Comparison of ENCODE assay signal across 1 cellular context in the genomic region with DNA sequence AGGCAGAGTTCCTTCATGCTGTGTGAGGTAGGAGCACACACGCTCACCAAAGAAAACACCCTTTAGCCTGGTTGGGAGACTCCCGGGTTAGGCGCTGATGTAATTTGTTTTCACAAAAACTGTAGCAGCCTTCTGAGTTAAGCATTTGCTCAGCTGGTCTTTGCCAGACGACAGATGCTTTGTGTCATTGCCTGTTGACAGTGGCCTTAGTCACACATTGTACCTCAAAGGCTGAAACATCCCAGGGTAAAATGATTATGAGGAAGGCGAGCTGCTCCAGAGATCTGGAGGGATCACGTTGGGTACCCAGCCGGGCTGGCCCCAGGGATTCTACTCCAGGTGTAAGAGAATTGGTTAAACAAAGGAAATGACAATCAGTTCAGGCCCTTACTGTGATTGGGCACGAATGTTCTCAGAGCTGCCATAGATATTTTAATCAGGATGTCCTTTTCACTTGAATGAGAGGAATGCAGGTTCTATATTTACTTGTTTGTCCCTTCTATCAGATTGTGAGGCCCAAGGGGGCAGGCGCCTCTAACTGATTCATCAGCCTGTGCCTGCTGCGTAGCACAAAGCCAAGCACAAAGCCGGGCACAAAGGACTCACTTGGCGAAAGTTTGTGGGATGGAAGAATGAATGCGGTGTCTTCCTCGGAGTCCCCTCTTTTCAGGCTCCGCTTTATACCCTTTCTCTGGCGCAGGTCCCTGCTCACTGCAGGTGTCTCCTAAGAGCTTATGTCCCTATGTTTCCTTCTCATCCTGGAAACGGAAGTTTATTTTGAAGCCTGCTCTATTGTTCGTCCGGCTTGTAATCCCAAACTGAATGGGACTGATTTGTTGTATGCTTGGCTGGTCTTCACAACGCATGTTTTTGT.
TF ChIP-seq lines count a peak whose summit lies in the region.

No MANE protein-coding gene starts in this region.

TF ChIP-seq in HEK293, 187 proteins besides CTCF, POLR2A, EP300 and RAD21 (continued from another document):
- TF ChIP-seq, protein P1, sequence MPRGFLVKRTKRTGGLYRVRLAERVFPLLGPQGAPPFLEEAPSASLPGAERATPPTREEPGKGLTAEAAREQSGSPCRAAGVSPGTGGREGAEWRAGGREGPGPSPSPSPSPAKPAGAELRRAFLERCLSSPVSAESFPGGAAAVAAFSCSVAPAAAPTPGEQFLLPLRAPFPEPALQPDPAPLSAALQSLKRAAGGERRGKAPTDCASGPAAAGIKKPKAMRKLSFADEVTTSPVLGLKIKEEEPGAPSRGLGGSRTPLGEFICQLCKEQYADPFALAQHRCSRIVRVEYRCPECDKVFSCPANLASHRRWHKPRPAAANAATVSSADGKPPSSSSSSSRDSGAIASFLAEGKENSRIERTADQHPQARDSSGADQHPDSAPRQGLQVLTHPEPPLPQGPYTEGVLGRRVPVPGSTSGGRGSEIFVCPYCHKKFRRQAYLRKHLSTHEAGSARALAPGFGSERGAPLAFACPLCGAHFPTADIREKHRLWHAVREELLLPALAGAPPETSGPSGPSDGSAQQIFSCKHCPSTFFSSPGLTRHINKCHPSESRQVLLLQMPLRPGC (tag by site-specific recombination; IDR thresholded peaks at IDR 0.05) = peak; percentile 20; the same call in 1 of the 2 replicates
- no peak for TF ChIP-seq ZNF175 (tag by site-specific recombination; IDR thresholded peaks at IDR 0.05)
- TF ChIP-seq EGR2 (tag by site-specific recombination; IDR thresholded peaks at IDR 0.05; ENCODE audit: low read depth) = no peak
- no peak for TF ChIP-seq ZNF24 (tag by site-specific recombination; IDR thresholded peaks at IDR 0.05)
- TF ChIP-seq ZNF239 (tag by site-specific recombination; IDR thresholded peaks at IDR 0.05) = no peak
- TF ChIP-seq ZNF366 (tag by site-specific recombination; conservative IDR thresholded peaks at IDR 0.05) = peak; percentile 23; the same call in 1 of the 2 replicates
- 0 out of 2 replicates have a peak, but pooled peaks have one; percentile 34 for TF ChIP-seq WT1 (tag by site-specific recombination; IDR thresholded peaks at IDR 0.05)
- TF ChIP-seq ZNF501 (tag by site-specific recombination; IDR thresholded peaks at IDR 0.05) = no peak
- no peak for TF ChIP-seq ZNF248 (tag by site-specific recombination; IDR thresholded peaks at IDR 0.05)
- no peak for TF ChIP-seq ZNF16 (tag by site-specific recombination; IDR thresholded peaks at IDR 0.05; ENCODE audit: low read depth)
- no peak for TF ChIP-seq REPIN1 (tag by site-specific recombination; IDR thresholded peaks at IDR 0.05; ENCODE audit: low read depth)
- TF ChIP-seq, protein P2, sequence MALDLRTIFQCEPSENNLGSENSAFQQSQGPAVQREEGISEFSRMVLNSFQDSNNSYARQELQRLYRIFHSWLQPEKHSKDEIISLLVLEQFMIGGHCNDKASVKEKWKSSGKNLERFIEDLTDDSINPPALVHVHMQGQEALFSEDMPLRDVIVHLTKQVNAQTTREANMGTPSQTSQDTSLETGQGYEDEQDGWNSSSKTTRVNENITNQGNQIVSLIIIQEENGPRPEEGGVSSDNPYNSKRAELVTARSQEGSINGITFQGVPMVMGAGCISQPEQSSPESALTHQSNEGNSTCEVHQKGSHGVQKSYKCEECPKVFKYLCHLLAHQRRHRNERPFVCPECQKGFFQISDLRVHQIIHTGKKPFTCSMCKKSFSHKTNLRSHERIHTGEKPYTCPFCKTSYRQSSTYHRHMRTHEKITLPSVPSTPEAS (tag by site-specific recombination; IDR thresholded peaks at IDR 0.05) = peak; percentile 44
- no peak for TF ChIP-seq ZNF707 (tag by site-specific recombination; IDR thresholded peaks at IDR 0.05)
- peak; percentile 53; the same call in 1 of the 2 replicates for TF ChIP-seq ZEB2 (tag by site-specific recombination; IDR thresholded peaks at IDR 0.05)
- TF ChIP-seq, protein P3, sequence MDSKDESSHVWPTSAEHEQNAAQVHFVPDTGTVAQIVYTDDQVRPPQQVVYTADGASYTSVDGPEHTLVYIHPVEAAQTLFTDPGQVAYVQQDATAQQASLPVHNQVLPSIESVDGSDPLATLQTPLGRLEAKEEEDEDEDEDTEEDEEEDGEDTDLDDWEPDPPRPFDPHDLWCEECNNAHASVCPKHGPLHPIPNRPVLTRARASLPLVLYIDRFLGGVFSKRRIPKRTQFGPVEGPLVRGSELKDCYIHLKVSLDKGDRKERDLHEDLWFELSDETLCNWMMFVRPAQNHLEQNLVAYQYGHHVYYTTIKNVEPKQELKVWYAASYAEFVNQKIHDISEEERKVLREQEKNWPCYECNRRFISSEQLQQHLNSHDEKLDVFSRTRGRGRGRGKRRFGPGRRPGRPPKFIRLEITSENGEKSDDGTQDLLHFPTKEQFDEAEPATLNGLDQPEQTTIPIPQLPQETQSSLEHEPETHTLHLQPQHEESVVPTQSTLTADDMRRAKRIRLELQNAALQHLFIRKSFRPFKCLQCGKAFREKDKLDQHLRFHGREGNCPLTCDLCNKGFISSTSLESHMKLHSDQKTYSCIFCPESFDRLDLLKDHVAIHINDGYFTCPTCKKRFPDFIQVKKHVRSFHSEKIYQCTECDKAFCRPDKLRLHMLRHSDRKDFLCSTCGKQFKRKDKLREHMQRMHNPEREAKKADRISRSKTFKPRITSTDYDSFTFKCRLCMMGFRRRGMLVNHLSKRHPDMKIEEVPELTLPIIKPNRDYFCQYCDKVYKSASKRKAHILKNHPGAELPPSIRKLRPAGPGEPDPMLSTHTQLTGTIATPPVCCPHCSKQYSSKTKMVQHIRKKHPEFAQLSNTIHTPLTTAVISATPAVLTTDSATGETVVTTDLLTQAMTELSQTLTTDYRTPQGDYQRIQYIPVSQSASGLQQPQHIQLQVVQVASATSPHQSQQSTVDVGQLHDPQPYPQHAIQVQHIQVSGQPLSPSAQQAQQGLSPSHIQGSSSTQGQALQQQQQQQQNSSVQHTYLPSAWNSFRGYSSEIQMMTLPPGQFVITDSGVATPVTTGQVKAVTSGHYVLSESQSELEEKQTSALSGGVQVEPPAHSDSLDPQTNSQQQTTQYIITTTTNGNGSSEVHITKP (tag by site-specific recombination; IDR thresholded peaks at IDR 0.05) = peak; percentile 71
- TF ChIP-seq ZBTB20 (tag by site-specific recombination; IDR thresholded peaks at IDR 0.05) = peak; percentile 41; the same call in 1 of the 2 replicates
- peak; percentile 95 for TF ChIP-seq IKZF3 (tag by site-specific recombination; IDR thresholded peaks at IDR 0.05)
- TF ChIP-seq, protein P4, sequence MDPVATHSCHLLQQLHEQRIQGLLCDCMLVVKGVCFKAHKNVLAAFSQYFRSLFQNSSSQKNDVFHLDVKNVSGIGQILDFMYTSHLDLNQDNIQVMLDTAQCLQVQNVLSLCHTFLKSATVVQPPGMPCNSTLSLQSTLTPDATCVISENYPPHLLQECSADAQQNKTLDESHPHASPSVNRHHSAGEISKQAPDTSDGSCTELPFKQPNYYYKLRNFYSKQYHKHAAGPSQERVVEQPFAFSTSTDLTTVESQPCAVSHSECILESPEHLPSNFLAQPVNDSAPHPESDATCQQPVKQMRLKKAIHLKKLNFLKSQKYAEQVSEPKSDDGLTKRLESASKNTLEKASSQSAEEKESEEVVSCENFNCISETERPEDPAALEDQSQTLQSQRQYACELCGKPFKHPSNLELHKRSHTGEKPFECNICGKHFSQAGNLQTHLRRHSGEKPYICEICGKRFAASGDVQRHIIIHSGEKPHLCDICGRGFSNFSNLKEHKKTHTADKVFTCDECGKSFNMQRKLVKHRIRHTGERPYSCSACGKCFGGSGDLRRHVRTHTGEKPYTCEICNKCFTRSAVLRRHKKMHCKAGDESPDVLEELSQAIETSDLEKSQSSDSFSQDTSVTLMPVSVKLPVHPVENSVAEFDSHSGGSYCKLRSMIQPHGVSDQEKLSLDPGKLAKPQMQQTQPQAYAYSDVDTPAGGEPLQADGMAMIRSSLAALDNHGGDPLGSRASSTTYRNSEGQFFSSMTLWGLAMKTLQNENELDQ (tag by site-specific recombination; IDR thresholded peaks at IDR 0.05; ENCODE audit: low read depth) = no peak
- TF ChIP-seq TRIM28 (IDR thresholded peaks at IDR 0.05; ENCODE audit: borderline replicate concordance, low read length) = peak; percentile 25; the same call in 1 of the 2 replicates
- peak; percentile 59; the same call in 1 of the 2 replicates for TF ChIP-seq ZNF660 (tag by site-specific recombination; IDR thresholded peaks at IDR 0.05)
- no peak for TF ChIP-seq KLF8 (tag by site-specific recombination; IDR thresholded peaks at IDR 0.05)
- TF ChIP-seq, protein P5, sequence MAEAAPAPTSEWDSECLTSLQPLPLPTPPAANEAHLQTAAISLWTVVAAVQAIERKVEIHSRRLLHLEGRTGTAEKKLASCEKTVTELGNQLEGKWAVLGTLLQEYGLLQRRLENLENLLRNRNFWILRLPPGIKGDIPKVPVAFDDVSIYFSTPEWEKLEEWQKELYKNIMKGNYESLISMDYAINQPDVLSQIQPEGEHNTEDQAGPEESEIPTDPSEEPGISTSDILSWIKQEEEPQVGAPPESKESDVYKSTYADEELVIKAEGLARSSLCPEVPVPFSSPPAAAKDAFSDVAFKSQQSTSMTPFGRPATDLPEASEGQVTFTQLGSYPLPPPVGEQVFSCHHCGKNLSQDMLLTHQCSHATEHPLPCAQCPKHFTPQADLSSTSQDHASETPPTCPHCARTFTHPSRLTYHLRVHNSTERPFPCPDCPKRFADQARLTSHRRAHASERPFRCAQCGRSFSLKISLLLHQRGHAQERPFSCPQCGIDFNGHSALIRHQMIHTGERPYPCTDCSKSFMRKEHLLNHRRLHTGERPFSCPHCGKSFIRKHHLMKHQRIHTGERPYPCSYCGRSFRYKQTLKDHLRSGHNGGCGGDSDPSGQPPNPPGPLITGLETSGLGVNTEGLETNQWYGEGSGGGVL (tag by site-specific recombination; IDR thresholded peaks at IDR 0.05) = peak; percentile 21; the same call in 1 of the 2 replicates
- TF ChIP-seq BCL11B (tag by site-specific recombination; IDR thresholded peaks at IDR 0.05; ENCODE audit: low read depth) = no peak
- TF ChIP-seq ZBTB17 (tag by site-specific recombination; IDR thresholded peaks at IDR 0.05) = peak; percentile 40; the same call in 1 of the 2 replicates
- TF ChIP-seq OSR2 (tag by site-specific recombination; IDR thresholded peaks at IDR 0.05) = peak; percentile 38; the same call in 1 of the 2 replicates
- peak; percentile 26; the same call in 1 of the 2 replicates for TF ChIP-seq ZBTB21 (tag by site-specific recombination; IDR thresholded peaks at IDR 0.05)
- no peak for TF ChIP-seq ZFP37 (tag by site-specific recombination; IDR thresholded peaks at IDR 0.05)
- TF ChIP-seq, protein P6, sequence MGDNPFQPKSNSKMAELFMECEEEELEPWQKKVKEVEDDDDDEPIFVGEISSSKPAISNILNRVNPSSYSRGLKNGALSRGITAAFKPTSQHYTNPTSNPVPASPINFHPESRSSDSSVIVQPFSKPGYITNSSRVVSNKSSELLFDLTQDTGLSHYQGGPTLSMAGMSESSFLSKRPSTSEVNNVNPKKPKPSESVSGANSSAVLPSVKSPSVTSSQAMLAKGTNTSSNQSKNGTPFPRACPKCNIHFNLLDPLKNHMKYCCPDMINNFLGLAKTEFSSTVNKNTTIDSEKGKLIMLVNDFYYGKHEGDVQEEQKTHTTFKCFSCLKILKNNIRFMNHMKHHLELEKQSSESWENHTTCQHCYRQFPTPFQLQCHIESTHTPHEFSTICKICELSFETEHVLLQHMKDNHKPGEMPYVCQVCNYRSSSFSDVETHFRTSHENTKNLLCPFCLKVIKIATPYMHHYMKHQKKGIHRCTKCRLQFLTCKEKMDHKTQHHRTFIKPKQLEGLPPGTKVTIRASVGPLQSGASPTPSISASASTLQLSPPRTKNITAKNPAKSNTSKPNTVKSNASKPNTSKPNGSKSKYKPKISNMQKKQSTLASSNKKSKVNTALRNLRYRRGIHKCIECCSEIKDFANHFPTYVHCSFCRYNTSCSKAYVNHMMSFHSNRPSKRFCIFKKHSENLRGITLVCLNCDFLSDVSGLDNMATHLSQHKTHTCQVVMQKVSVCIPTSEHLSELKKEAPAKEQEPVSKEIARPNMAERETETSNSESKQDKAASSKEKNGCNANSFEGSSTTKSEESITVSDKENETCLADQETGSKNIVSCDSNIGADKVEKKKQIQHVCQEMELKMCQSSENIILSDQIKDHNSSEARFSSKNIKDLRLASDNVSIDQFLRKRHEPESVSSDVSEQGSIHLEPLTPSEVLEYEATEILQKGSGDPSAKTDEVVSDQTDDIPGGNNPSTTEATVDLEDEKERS (tag by site-specific recombination; IDR thresholded peaks at IDR 0.05) = no peak
- 0 out of 2 replicates have a peak, but pooled peaks have one; percentile 17 for TF ChIP-seq SP7 (tag by site-specific recombination; IDR thresholded peaks at IDR 0.05)
- peak; percentile 20; the same call in 1 of the 2 replicates for TF ChIP-seq ZBTB8A (tag by site-specific recombination; IDR thresholded peaks at IDR 0.05)
- no peak for TF ChIP-seq ZNF548 (tag by site-specific recombination; IDR thresholded peaks at IDR 0.05)
- TF ChIP-seq ZFP3 (tag by site-specific recombination; IDR thresholded peaks at IDR 0.05; ENCODE audit: low read depth) = no peak
- TF ChIP-seq, protein P7, sequence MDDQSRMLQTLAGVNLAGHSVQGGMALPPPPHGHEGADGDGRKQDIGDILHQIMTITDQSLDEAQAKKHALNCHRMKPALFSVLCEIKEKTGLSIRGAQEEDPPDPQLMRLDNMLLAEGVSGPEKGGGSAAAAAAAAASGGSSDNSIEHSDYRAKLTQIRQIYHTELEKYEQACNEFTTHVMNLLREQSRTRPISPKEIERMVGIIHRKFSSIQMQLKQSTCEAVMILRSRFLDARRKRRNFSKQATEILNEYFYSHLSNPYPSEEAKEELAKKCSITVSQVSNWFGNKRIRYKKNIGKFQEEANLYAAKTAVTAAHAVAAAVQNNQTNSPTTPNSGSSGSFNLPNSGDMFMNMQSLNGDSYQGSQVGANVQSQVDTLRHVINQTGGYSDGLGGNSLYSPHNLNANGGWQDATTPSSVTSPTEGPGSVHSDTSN (CRISPR knock-in tag; IDR thresholded peaks at IDR 0.05) = no peak
- no peak for TF ChIP-seq ZNF350 (tag by site-specific recombination; IDR thresholded peaks at IDR 0.05)
- 0 out of 2 replicates have a peak, but pooled peaks have one; percentile 41 for TF ChIP-seq ZXDB (tag by site-specific recombination; IDR thresholded peaks at IDR 0.05)
- peak; percentile 52; the same call in 1 of the 2 replicates for TF ChIP-seq ZIC2 (tag by site-specific recombination; IDR thresholded peaks at IDR 0.05)
- TF ChIP-seq HOXD13 (CRISPR knock-in tag; IDR thresholded peaks at IDR 0.05; ENCODE audit: borderline replicate concordance) = no peak
- TF ChIP-seq ZNF629 (tag by site-specific recombination; IDR thresholded peaks at IDR 0.05) = peak; percentile 89
- TF ChIP-seq, protein P8, sequence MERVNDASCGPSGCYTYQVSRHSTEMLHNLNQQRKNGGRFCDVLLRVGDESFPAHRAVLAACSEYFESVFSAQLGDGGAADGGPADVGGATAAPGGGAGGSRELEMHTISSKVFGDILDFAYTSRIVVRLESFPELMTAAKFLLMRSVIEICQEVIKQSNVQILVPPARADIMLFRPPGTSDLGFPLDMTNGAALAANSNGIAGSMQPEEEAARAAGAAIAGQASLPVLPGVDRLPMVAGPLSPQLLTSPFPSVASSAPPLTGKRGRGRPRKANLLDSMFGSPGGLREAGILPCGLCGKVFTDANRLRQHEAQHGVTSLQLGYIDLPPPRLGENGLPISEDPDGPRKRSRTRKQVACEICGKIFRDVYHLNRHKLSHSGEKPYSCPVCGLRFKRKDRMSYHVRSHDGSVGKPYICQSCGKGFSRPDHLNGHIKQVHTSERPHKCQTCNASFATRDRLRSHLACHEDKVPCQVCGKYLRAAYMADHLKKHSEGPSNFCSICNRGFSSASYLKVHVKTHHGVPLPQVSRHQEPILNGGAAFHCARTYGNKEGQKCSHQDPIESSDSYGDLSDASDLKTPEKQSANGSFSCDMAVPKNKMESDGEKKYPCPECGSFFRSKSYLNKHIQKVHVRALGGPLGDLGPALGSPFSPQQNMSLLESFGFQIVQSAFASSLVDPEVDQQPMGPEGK (tag by site-specific recombination; IDR thresholded peaks at IDR 0.05) = no peak
